Comparison of ENCODE assay signal across 8 cellular contexts in genomic region chr12:85155791-85156190, GRCh38.
DNase-seq lines count a peak whose midpoint lies in the region; ATAC-seq and TF ChIP-seq lines count a peak whose summit lies in the region.

No MANE protein-coding gene starts in this region.

- DNase-seq in ELR (ENCODE audit: low read depth): peak; percentile 39
- DNase-seq in NCI-H146 (lab: John Stamatoyannopoulos, UW): peak; percentile 60
- no peak for DNase-seq in WERI-Rb-1
- DNase-seq in mesendoderm: peak; percentile 56
- DNase-seq in HPDE6-E6E7 (ENCODE audit: extremely low spot score): no peak
- DNase-seq in activated T-cell treated with anti-CD3 and anti-CD28 coated beads for 4 hours: no peak
- DNase-seq in left cardiac atrium: no peak
- DNase-seq in T1000 (lab: John Stamatoyannopoulos, UW): no peak

- H3K4ac ChIP-seq in mesendoderm (ENCODE audit: low read depth, low read length): no peak overlapping the region

- H3K36me3 ChIP-seq in WERI-Rb-1 (no peaks in the 10 kb centered on the region), mesendoderm (ENCODE audit: control insufficient read depth, insufficient read depth, low read length) (no peaks in the 10 kb centered on the region)

- 0 out of 2 replicates have a peak, but pooled peaks have one; percentile 3 for TF ChIP-seq CTCF in WERI-Rb-1 (IDR thresholded peaks at IDR 0.05; ENCODE audit: low read depth, low read length)

- H2BK5ac ChIP-seq in mesendoderm (ENCODE audit: low read length): no peak overlapping the region

- no peak overlapping the region for H3K9ac ChIP-seq in mesendoderm (ENCODE audit: low read length)

- H3K56ac ChIP-seq in mesendoderm (ENCODE audit: low read length): no peak overlapping the region

- H3K23ac ChIP-seq in mesendoderm (ENCODE audit: low read length): no peak overlapping the region

- intact Hi-C loops in left cardiac atrium (cut with DNase I): no loop called here

- no peak for ATAC-seq in left cardiac atrium

- H3K18ac ChIP-seq in mesendoderm (ENCODE audit: low read length): no peak overlapping the region

- no peaks in the 10 kb centered on the region for H3K4me1 ChIP-seq in mesendoderm (ENCODE audit: control insufficient read depth, low read depth, low read length)

- H3K4me2 ChIP-seq in mesendoderm (ENCODE audit: low read length): no peak overlapping the region

- WGBS in mesendoderm (ENCODE audit: extremely low coverage, insufficient coverage, low lambda C conversion rate): no CpG with 5 or more reads among the region's 2 CpGs

- no peaks in the 10 kb centered on the region for H3K9me3 ChIP-seq in WERI-Rb-1 (ENCODE audit: severe bottlenecking)

- no peak overlapping the region for H4K8ac ChIP-seq in mesendoderm (ENCODE audit: low read depth, low read length)

- H2BK120ac ChIP-seq in mesendoderm (ENCODE audit: low read depth, low read length): no peak overlapping the region

- H3K79me1 ChIP-seq in mesendoderm (ENCODE audit: low read length): no peaks in the 10 kb centered on the region

- H4K5ac ChIP-seq in mesendoderm (ENCODE audit: low read length): no peak overlapping the region

- H3K27ac ChIP-seq in WERI-Rb-1: no peak overlapping the region
- H3K27ac ChIP-seq in mesendoderm (ENCODE audit: low read depth, low read length): no peak overlapping the region

- H3K79me2 ChIP-seq in mesendoderm (ENCODE audit: control insufficient read depth, insufficient read depth, low read length): no peaks in the 10 kb centered on the region

- H2AK5ac ChIP-seq in mesendoderm (ENCODE audit: low read length): no peak overlapping the region

- H3K27me3 ChIP-seq in WERI-Rb-1 (ENCODE audit: insufficient read depth, low read depth, severe bottlenecking) (no peaks in the 10 kb centered on the region), mesendoderm (ENCODE audit: insufficient read depth, low read length, poor library complexity) (no peaks in the 10 kb centered on the region)

- H3K4me3 ChIP-seq in WERI-Rb-1 (ENCODE audit: low read depth, low read length): no peak overlapping the region
- H3K4me3 ChIP-seq in mesendoderm (ENCODE audit: low read length): no peak overlapping the region

- H2BK15ac ChIP-seq in mesendoderm (replicated peaks; ENCODE audit: low read depth): no peak overlapping the region

Comparison
In these comparisons a context has a peak if more than half of its experiments do, and no peak if none do; other contexts are left out.
1. DNase-seq: peak in ELR (single experiment), NCI-H146 (single experiment) and mesendoderm (single experiment); none in WERI-Rb-1 (single experiment), HPDE6-E6E7 (single experiment), activated T-cell treated with anti-CD3 and anti-CD28 coated beads for 4 hours (single experiment), left cardiac atrium (single experiment) and T1000 (single experiment).